ENCODE assay signal across 1 cellular context in the genomic region with DNA sequence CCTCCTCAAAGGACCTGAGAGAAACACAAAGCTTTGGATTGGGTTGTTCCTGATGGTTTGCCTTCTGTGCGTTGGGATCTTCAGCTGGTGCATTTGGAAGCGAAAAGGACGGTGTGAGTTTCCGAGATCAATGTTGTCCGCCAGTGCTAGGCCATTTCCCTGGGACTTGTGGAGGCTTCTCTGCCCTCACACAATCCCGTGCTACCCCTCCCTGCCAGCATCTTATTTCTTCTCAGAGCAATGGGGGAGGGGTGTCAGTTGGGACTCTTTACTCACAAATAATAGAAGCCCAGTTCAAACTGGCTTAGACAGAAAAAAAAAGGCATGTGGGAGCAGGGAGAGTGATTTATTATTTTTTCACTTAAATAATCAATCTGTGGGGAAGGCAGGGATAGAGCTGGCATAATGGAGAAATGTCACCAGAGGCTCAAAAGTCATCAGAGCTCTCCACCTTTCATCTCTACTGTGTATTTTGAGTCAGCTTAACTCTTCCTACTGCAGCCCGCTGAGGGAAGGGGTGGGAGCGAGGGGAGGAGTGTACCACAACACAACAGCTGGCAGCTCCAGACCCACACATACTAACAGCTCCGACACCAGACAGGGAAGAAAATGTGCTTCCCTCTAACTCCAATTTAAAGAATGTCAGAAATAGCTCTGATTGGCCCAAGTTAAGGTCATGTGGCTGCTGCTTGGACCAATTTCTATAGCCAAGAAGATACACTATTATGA.
TF ChIP-seq lines count a peak whose summit lies in the region.

No MANE protein-coding gene starts in this region.

TF ChIP-seq in WTC11, 78 proteins besides CTCF, POLR2A, EP300 and RAD21 (continued from another document):
- TF ChIP-seq, protein P1, sequence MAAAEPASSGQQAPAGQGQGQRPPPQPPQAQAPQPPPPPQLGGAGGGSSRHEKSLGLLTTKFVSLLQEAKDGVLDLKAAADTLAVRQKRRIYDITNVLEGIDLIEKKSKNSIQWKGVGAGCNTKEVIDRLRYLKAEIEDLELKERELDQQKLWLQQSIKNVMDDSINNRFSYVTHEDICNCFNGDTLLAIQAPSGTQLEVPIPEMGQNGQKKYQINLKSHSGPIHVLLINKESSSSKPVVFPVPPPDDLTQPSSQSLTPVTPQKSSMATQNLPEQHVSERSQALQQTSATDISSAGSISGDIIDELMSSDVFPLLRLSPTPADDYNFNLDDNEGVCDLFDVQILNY (CRISPR knock-in tag; IDR thresholded peaks at IDR 0.05): no peak
- TF ChIP-seq ZNF396 (CRISPR knock-in tag; IDR thresholded peaks at IDR 0.05; ENCODE audit: borderline replicate concordance) (no peak), RELA (CRISPR knock-in tag; IDR thresholded peaks at IDR 0.05; ENCODE audit: borderline replicate concordance) (no peak), HMGA2 (CRISPR knock-in tag; IDR thresholded peaks at IDR 0.05) (no peak)
- TF ChIP-seq, protein P2, sequence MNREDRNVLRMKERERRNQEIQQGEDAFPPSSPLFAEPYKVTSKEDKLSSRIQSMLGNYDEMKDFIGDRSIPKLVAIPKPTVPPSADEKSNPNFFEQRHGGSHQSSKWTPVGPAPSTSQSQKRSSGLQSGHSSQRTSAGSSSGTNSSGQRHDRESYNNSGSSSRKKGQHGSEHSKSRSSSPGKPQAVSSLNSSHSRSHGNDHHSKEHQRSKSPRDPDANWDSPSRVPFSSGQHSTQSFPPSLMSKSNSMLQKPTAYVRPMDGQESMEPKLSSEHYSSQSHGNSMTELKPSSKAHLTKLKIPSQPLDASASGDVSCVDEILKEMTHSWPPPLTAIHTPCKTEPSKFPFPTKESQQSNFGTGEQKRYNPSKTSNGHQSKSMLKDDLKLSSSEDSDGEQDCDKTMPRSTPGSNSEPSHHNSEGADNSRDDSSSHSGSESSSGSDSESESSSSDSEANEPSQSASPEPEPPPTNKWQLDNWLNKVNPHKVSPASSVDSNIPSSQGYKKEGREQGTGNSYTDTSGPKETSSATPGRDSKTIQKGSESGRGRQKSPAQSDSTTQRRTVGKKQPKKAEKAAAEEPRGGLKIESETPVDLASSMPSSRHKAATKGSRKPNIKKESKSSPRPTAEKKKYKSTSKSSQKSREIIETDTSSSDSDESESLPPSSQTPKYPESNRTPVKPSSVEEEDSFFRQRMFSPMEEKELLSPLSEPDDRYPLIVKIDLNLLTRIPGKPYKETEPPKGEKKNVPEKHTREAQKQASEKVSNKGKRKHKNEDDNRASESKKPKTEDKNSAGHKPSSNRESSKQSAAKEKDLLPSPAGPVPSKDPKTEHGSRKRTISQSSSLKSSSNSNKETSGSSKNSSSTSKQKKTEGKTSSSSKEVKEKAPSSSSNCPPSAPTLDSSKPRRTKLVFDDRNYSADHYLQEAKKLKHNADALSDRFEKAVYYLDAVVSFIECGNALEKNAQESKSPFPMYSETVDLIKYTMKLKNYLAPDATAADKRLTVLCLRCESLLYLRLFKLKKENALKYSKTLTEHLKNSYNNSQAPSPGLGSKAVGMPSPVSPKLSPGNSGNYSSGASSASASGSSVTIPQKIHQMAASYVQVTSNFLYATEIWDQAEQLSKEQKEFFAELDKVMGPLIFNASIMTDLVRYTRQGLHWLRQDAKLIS (CRISPR knock-in tag; IDR thresholded peaks at IDR 0.05; ENCODE audit: borderline replicate concordance): no peak
- TF ChIP-seq, protein P3, sequence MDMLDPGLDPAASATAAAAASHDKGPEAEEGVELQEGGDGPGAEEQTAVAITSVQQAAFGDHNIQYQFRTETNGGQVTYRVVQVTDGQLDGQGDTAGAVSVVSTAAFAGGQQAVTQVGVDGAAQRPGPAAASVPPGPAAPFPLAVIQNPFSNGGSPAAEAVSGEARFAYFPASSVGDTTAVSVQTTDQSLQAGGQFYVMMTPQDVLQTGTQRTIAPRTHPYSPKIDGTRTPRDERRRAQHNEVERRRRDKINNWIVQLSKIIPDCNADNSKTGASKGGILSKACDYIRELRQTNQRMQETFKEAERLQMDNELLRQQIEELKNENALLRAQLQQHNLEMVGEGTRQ (CRISPR knock-in tag; IDR thresholded peaks at IDR 0.05): no peak
